ENCODE assay signal across 24 cellular contexts in the genomic region with DNA sequence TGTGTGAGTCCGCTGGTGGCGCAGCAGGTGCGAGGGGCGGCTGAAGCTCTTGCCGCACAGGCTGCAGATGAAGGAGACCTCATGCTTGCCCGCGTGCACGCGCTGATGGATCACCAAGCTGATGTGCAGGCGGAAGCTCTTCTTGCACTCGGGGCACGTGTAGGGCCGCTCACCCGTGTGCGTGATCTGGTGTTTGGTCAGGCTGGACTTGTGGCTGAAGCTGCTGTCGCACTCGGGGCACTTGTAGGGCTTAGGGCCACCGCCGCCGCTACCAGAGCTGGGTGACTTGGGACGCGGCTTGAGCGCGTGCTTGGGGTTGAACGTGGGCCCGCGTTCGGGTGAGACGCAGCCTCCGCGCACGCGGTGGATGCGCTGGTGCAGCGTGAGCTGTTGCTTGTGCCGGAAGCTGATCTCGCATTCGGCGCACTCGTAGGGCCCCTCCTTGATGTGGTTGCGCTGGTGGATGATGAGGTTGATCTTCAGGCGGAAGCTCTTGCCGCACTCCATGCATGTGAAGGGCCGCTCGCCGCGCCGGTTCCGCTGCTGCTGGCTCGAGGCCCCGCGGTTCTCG. TPM values are rescaled to one million over a fixed set of nuclear protein-coding genes. Genes with fewer than 3 reads are reported as not detected.
A peak's percentile ranks its signal among the peaks of the same experiment; 100 is the strongest.
DNase-seq lines count a peak whose midpoint lies in the region; ATAC-seq, FAIRE-seq and TF ChIP-seq lines count a peak whose summit lies in the region.
"Had no signal": no experiment of that assay in that cellular context is flagged by ENCODE, and none has a peak within 500 bp of the region (broad histone marks: within the 10 kb centered on the region; RNA-seq: fewer than 3 reads in every experiment).

No MANE protein-coding gene starts in this region.

- H3K4me3 ChIP-seq in GM23338 (peak overlapping the region; percentile 59), H1 (ENCODE audit: extremely low read depth in 1 of 4, insufficient read depth in 2 of 4, low read depth in 3 of 4, low read length in 4 of 4) (no peak overlapping the region), neuronal stem cell (ENCODE audit: low read length in 2 of 2) (no peak overlapping the region), upper lobe of left lung (no peak overlapping the region), gastrocnemius medialis (no peak overlapping the region)
- H3K4me3 ChIP-seq: BLaER1, SK-N-MC had no signal

- DNase-seq in GM23338 (ENCODE audit: low spot score) (peak; percentile 48), H1 (ENCODE audit: low read depth in 1 of 2, low spot score in 2 of 2) (no peak), neuronal stem cell (ENCODE audit: low spot score) (no peak), upper lobe of left lung (peak in 1 of 2 donors; percentile 78), iPS-NIHi7 (ENCODE audit: extremely low spot score) (no peak), gastrocnemius medialis (no peak)
- DNase-seq: CD4-positive, alpha-beta T cell; GOT3; HCEC 1CT; Kasumi-1; NCI-H1105 treated with DMSO at 0.1 percent for 48 hours; NCI-H146; NCI-H1930; NCI-H446; NCI-H524 treated with DMSO at 0.1 percent for 48 hours; NCI-H774; SIG-M5 had no signal

- peaks cover 48% of the 10 kb centered on the region for H3K27me3 ChIP-seq in GM23338 (ENCODE audit: insufficient read depth)
- H3K27me3 ChIP-seq in H1 (replicated peaks in 1 of 4; ENCODE audit: control insufficient read depth in 3 of 4, extremely low read depth in 1 of 4, insufficient read depth in 3 of 4, low read length in 3 of 4) = no peaks in the 10 kb centered on the region
- no peaks in the 10 kb centered on the region for H3K27me3 ChIP-seq in neuronal stem cell (ENCODE audit: control insufficient read depth in 3 of 3, insufficient read depth in 3 of 3, low read depth in 1 of 3, low read length in 3 of 3)
- H3K27me3 ChIP-seq in upper lobe of left lung = no peaks in the 10 kb centered on the region
- H3K27me3 ChIP-seq in gastrocnemius medialis = no peaks in the 10 kb centered on the region
- H3K27me3 ChIP-seq: BLaER1 had no signal

- intact Hi-C loops in gastrocnemius medialis (cut with DNase I; ENCODE audit: low total_unique reads) = no loop called here

- H3K9ac ChIP-seq in H1 (replicated peaks in 1 of 4; ENCODE audit: extremely low read depth in 1 of 4, low read depth in 3 of 4, low read length in 3 of 4) (no peak overlapping the region), neuronal stem cell (ENCODE audit: low read depth, low read length, poor library complexity) (no peak overlapping the region)
- H3K9ac ChIP-seq: BLaER1 had no signal

- H2AK5ac ChIP-seq in H1 (ENCODE audit: low read depth, low read length) (no peak overlapping the region), neuronal stem cell (ENCODE audit: low read depth, low read length) (no peak overlapping the region)

- no peak overlapping the region for H3K56ac ChIP-seq in H1 (replicated peaks; ENCODE audit: insufficient read length, low read depth, low read length)

- H3K4me1 ChIP-seq in GM23338 (ENCODE audit: insufficient read depth) (peaks cover 4% of the 10 kb centered on the region; the same call in 1 of the 2 replicates), H1 (replicated peaks in 1 of 4; ENCODE audit: control insufficient read depth in 3 of 4, insufficient read depth in 4 of 4, low read length in 3 of 4) (no peaks in the 10 kb centered on the region), neuronal stem cell (ENCODE audit: control insufficient read depth in 2 of 2, insufficient read depth in 1 of 2, low read depth in 1 of 2, low read length in 2 of 2) (peaks cover 0 to 1% of the 10 kb centered on the region in 2 donors), upper lobe of left lung (no peaks in the 10 kb centered on the region), gastrocnemius medialis (no peaks in the 10 kb centered on the region)

- CTCF ChIA-PET in H1 (lab: Charles Lee; ENCODE audit: partially characterized antibody) = interaction anchor here (0.7 to 2.7 kb wide), 8 partner anchors 9 to 195 kb away, joined by 3 to 10 read pairs (median 3); no protein-coding TSS in a partner anchor

- no peak overlapping the region for H3K27ac Mint-ChIP-seq in GM23338
- H3K27ac Mint-ChIP-seq: CD4-positive, alpha-beta T cell had no signal

- no peak overlapping the region for H3K27ac ChIP-seq in GM23338 (ENCODE audit: low read depth)
- H3K27ac ChIP-seq in H1 (ENCODE audit: low read depth, low read length) = no peak overlapping the region
- H3K27ac ChIP-seq in neuronal stem cell (replicated peaks; ENCODE audit: low read length) = no peak overlapping the region
- H3K27ac ChIP-seq in upper lobe of left lung = no peak overlapping the region
- H3K27ac ChIP-seq in gastrocnemius medialis = no peak overlapping the region
- H3K27ac ChIP-seq: BLaER1, HL-60, SK-N-MC had no signal

- ATAC-seq in GM23338 (peak; percentile 52), upper lobe of left lung (ENCODE audit: low FRiP score in 2 of 2) (peak; percentile 13 to 45), HG03442 (IDR thresholded peaks at IDR 0.05; ENCODE audit: unreplicated experiment) (no peak), gastrocnemius medialis (no peak)

- no peaks in the 10 kb centered on the region for H3K9me3 Mint-ChIP-seq in GM23338
- H3K9me3 Mint-ChIP-seq: CD4-positive, alpha-beta T cell had no signal

- no peak overlapping the region for H2BK120ac ChIP-seq in H1 (replicated peaks; ENCODE audit: low read depth, low read length)
- H2BK120ac ChIP-seq in neuronal stem cell (ENCODE audit: low read depth, low read length) = no peak overlapping the region

- H4K5ac ChIP-seq in H1 (ENCODE audit: insufficient read length, low read depth, low read length) = no peak overlapping the region

- 94% methylated on average over 49 of the region's 53 CpGs; no CpG with 5 or more reads in 1 of the 2 experiments for WGBS in H1 (ENCODE audit: extremely low coverage in 1 of 2, insufficient coverage in 1 of 2, insufficient read length in 1 of 2, insufficient replicate concordance in 2 of 2, low coverage in 1 of 2, low lambda C conversion rate in 2 of 2, missing lambda C conversion rate in 1 of 2), 2 experiments
- WGBS in neuronal stem cell (ENCODE audit: extremely low coverage in 2 of 2, insufficient read length in 2 of 2, insufficient replicate concordance in 1 of 2), 2 donors = no CpG with 5 or more reads among the region's 53 CpGs
- WGBS in upper lobe of left lung, 2 donors = 93 to 97% methylated on average over 44 to 53 of the region's 53 CpGs

- H4K8ac ChIP-seq in H1 (ENCODE audit: extremely low read depth, insufficient read depth, low read length) = peak overlapping the region; percentile 63; the same call in 1 of the 2 replicates
- H4K8ac ChIP-seq in neuronal stem cell (ENCODE audit: low read depth, low read length) = no peak overlapping the region

- TF ChIP-seq RAD21 in H1 (IDR thresholded peaks at IDR 0.05 in 1 of 2, conservative IDR thresholded peaks at IDR 0.05 in 1 of 2; ENCODE audit: low read depth in 2 of 2, low read length in 2 of 2) = no peak

- H2BK20ac ChIP-seq in H1 (ENCODE audit: low read length) = no peak overlapping the region

- H2AFZ ChIP-seq in GM23338 (peak overlapping the region; percentile 76), H1 (ENCODE audit: low read length) (no peak overlapping the region), neuronal stem cell (ENCODE audit: low read length) (no peak overlapping the region)

- peak overlapping the region; percentile 59; the same call in 2 of the 3 replicates for H3K4me3 Mint-ChIP-seq in GM23338
- H3K4me3 Mint-ChIP-seq: CD4-positive, alpha-beta T cell had no signal

- H4K20me1 ChIP-seq in GM23338 (replicated peaks; ENCODE audit: insufficient read depth) = peaks cover 4% of the 10 kb centered on the region; the same call in 1 of the 2 replicates
- peaks cover 0 to 2% of the 10 kb centered on the region in 2 experiments for H4K20me1 ChIP-seq in H1 (replicated peaks in 1 of 2; ENCODE audit: control insufficient read depth in 1 of 2, insufficient read depth in 2 of 2, low read length in 2 of 2)

- H4K91ac ChIP-seq in H1 (replicated peaks; ENCODE audit: insufficient read length, low read length) (no peak overlapping the region), neuronal stem cell (ENCODE audit: low read depth, low read length, poor library complexity) (no peak overlapping the region)

- in situ Hi-C loops in gastrocnemius medialis (cut with MboI; ENCODE audit: low sequenced_read_pairs in 4 of 4) = no loop called here

- TF ChIP-seq POLR2A in H1 (IDR thresholded peaks at IDR 0.05; ENCODE audit: control extremely low read depth in 1 of 2, low read depth in 2 of 2, low read length in 2 of 2) (no peak), upper lobe of left lung (IDR thresholded peaks at IDR 0.05) (no peak), gastrocnemius medialis (IDR thresholded peaks at IDR 0.05) (no peak)

- no peaks in the 10 kb centered on the region for H3K9me3 ChIP-seq in H1 (ENCODE audit: insufficient read depth in 2 of 2, low read depth in 1 of 2, low read length in 1 of 2)
- H3K9me3 ChIP-seq in neuronal stem cell (replicated peaks in 1 of 2; ENCODE audit: control insufficient read depth in 2 of 2, insufficient read depth in 1 of 2, low read depth in 1 of 2, low read length in 2 of 2) = peaks cover 0 to 2% of the 10 kb centered on the region in 2 donors
- no peaks in the 10 kb centered on the region for H3K9me3 ChIP-seq in upper lobe of left lung
- H3K9me3 ChIP-seq in gastrocnemius medialis = no peaks in the 10 kb centered on the region

- H2BK5ac ChIP-seq in H1 (ENCODE audit: low read depth, low read length) (no peak overlapping the region), neuronal stem cell (ENCODE audit: low read length) (no peak overlapping the region)

- TF ChIP-seq CTCF in GM23338 (conservative IDR thresholded peaks at IDR 0.05; ENCODE audit: low read depth in 2 of 2) (no peak), H1 (IDR thresholded peaks at IDR 0.05; ENCODE audit: control extremely low read depth in 1 of 3, insufficient read depth in 1 of 3, low read depth in 1 of 3, low read length in 3 of 3) (no peak), upper lobe of left lung (IDR thresholded peaks at IDR 0.05) (no peak), gastrocnemius medialis (IDR thresholded peaks at IDR 0.05 in 4 of 5, conservative IDR thresholded peaks at IDR 0.05 in 1 of 5) (no peak)

- H3K4ac ChIP-seq in H1 (replicated peaks; ENCODE audit: insufficient read length, low read depth, low read length) (no peak overlapping the region), neuronal stem cell (ENCODE audit: low read length) (no peak overlapping the region)

- POLR2A ChIA-PET in H1 (lab: Charles Lee; ENCODE audit: partially characterized antibody) = interaction anchor here (0.6 to 1.9 kb wide), 5 partner anchors 9 to 142 kb away, joined by 3 to 10 read pairs (median 4); partner anchors contain the start of gene ZNF777

- no peaks in the 10 kb centered on the region for H3K79me2 ChIP-seq in GM23338 (replicated peaks; ENCODE audit: insufficient read depth)
- no peaks in the 10 kb centered on the region for H3K79me2 ChIP-seq in H1 (ENCODE audit: control insufficient read depth in 1 of 2, insufficient read depth in 2 of 2, low read length in 2 of 2)

- H3K23ac ChIP-seq in H1 (ENCODE audit: insufficient read length) (no peak overlapping the region), neuronal stem cell (ENCODE audit: low read depth, low read length, poor library complexity) (no peak overlapping the region)

- peaks cover 33% of the 10 kb centered on the region for H3K36me3 Mint-ChIP-seq in GM23338 (ENCODE audit: low read depth)

- no peaks in the 10 kb centered on the region for H3K9me2 ChIP-seq in GM23338 (ENCODE audit: insufficient read depth)

- TF ChIP-seq EP300 in H1 (IDR thresholded peaks at IDR 0.05; ENCODE audit: borderline replicate concordance in 1 of 2, low read depth in 2 of 2, low read length in 2 of 2) (no peak), upper lobe of left lung (IDR thresholded peaks at IDR 0.05) (no peak)

- H3K4me2 ChIP-seq in GM23338 (peak overlapping the region; percentile 77), H1 (ENCODE audit: insufficient read depth in 1 of 2, low read depth in 2 of 2, low read length in 2 of 2) (no peak overlapping the region), neuronal stem cell (ENCODE audit: insufficient read depth, low read length, poor library complexity, severe bottlenecking) (no peak overlapping the region)
- H3K4me2 ChIP-seq: BLaER1 had no signal

- H3K36me3 ChIP-seq in GM23338 (ENCODE audit: insufficient read depth) (no peaks in the 10 kb centered on the region), H1 (ENCODE audit: control insufficient read depth in 2 of 4, insufficient read depth in 4 of 4, low read length in 3 of 4) (peaks cover 0 to 16% (median 0%) of the 10 kb centered on the region in 4 experiments; a peak in 3 of 8 replicates), neuronal stem cell (replicated peaks in 1 of 2; ENCODE audit: control insufficient read depth in 2 of 2, insufficient read depth in 2 of 2, low read length in 2 of 2) (peaks cover 28 to 78% of the 10 kb centered on the region in 2 donors), upper lobe of left lung (peaks cover 7 to 64% (median 44%) of the 10 kb centered on the region in 4 donors), gastrocnemius medialis (peaks cover 0 to 45% of the 10 kb centered on the region in 2 donors)

- no peak overlapping the region for H2BK15ac ChIP-seq in H1 (ENCODE audit: low read length)
- H2BK15ac ChIP-seq in neuronal stem cell (ENCODE audit: low read length) = no peak overlapping the region

- H3K79me1 ChIP-seq in H1 (ENCODE audit: low read depth, low read length) (no peaks in the 10 kb centered on the region), neuronal stem cell (ENCODE audit: low read depth, low read length) (no peaks in the 10 kb centered on the region)

- no peak for FAIRE-seq in H1 (lab: Jason Lieb, UNC)
- FAIRE-seq: A204.1, D721Med, RCC 7860 had no signal

- H3K14ac ChIP-seq in H1 (ENCODE audit: insufficient read length) = no peak overlapping the region
- peak overlapping the region; percentile 94 for H3K14ac ChIP-seq in neuronal stem cell (ENCODE audit: low read length)

- H2BK12ac ChIP-seq in H1 (ENCODE audit: low read depth, low read length) (no peak overlapping the region), neuronal stem cell (ENCODE audit: low read length) (no peak overlapping the region)

- peaks cover 13% of the 10 kb centered on the region for H3K4me1 Mint-ChIP-seq in GM23338

- H3K23me2 ChIP-seq in H1 (ENCODE audit: low read depth, low read length) = no peaks in the 10 kb centered on the region

- H3K27me3 Mint-ChIP-seq in GM23338 (ENCODE audit: insufficient read depth, low read depth, poor library complexity) = peaks cover 13% of the 10 kb centered on the region
- H3K27me3 Mint-ChIP-seq: CD4-positive, alpha-beta T cell had no signal

- H3F3A ChIP-seq in GM23338 (replicated peaks; ENCODE audit: low read depth) = no peaks in the 10 kb centered on the region

- no peak overlapping the region for H3K18ac ChIP-seq in H1 (ENCODE audit: extremely low read depth, low read length)
- H3K18ac ChIP-seq in neuronal stem cell (ENCODE audit: low read length) = no peak overlapping the region

RNA-seq across cellular contexts. Expression of gene ZNF777, which starts 28.7 kb away (rescaled TPM):
- total RNA-seq in GM23338 (2014; rRNA removed; shearing (Covaris generic)) = 5.2 and 7.9 TPM in 2 replicates
- 2.8 and 3.2 TPM in 2 replicates for polyA plus RNA-seq in GM23338 (2016; fragmentation: Nextera tagmentation; extraction: Ambion mirVana)
- 10.1 and 11.2 TPM in 2 replicates for total RNA-seq in H1 (2021; fragmentation: NEBNext Ultra II Directional; extraction: Animal tissue kit (Norgen Biotek cat#: 25700))
- polyA plus RNA-seq in H1 (2011; rRNA removed) = 8.0 and 9.4 TPM in 2 replicates
- 7.3 TPM for polyA plus RNA-seq in H1 (2011; cell fraction: cytosol; rRNA removed)
- polyA plus RNA-seq in H1 (2011; cell fraction: nucleus; rRNA removed) = 6.9 TPM
- 5.7 to 11.4 TPM (median 9.2 TPM) in 4 replicates for polyA plus RNA-seq in H1 (2012, experiment 1 of 2)
- 6.2 TPM for polyA plus RNA-seq in H1 (2012, experiment 2 of 2)
- polyA plus RNA-seq in H1 (2013, experiment 1 of 2) = 6.5 TPM
- polyA plus RNA-seq in H1 (2013, experiment 2 of 2) = 6.1 TPM
- polyA minus RNA-seq in H1 (2011; rRNA and poly(A)+ RNA removed) = 4.1 and 4.3 TPM in 2 replicates
- polyA minus RNA-seq in H1 (2011; cell fraction: cytosol; rRNA and poly(A)+ RNA removed) = 9.1 TPM
- 4.5 TPM for polyA minus RNA-seq in H1 (2011; cell fraction: nucleus; rRNA and poly(A)+ RNA removed)
- 11.3 TPM for polyA plus RNA-seq in neuronal stem cell (2013, experiment 1 of 2)
- polyA plus RNA-seq in neuronal stem cell (2013, experiment 2 of 2) = 10.9 TPM
- total RNA-seq in upper lobe of left lung = 10 to 100 TPM in 4 of 6 donors, 1 to 10 TPM in 2; 9.3 to 16.0 (median 10.8) TPM
- 10 to 100 TPM in 3 of 4 donors, 1 to 10 TPM in 1; 7.6 to 17.6 (median 15.1) TPM for total RNA-seq in gastrocnemius medialis

Comparison
In these comparisons a context has a peak if more than half of its experiments do, and no peak if none do; other contexts are left out.
1. ATAC-seq: peak in GM23338 (single experiment) and upper lobe of left lung (2 of 2); none in HG03442 (single experiment) and gastrocnemius medialis (0 of 2).